In genomic region chr7:106367664-106368063, GRCh38 we compare ENCODE assay signal across 2 cellular contexts.
TF ChIP-seq lines count a peak whose summit lies in the region.

No MANE protein-coding gene starts in this region.

TF ChIP-seq in GM23338, 12 proteins besides CTCF, POLR2A, EP300 and RAD21:
- TF ChIP-seq REST (IDR thresholded peaks at IDR 0.05; ENCODE audit: unreplicated experiment) (no peak), CREB1 (CRISPR knock-in tag; IDR thresholded peaks at IDR 0.05; ENCODE audit: low read depth) (no peak), STAT1 (IDR thresholded peaks at IDR 0.05; ENCODE audit: unreplicated experiment) (no peak), JUNB (IDR thresholded peaks at IDR 0.05; ENCODE audit: unreplicated experiment) (no peak), EZH2phosphoT487 (IDR thresholded peaks at IDR 0.05; ENCODE audit: unreplicated experiment) (no peak), NANOG (IDR thresholded peaks at IDR 0.05; ENCODE audit: borderline replicate concordance) (no peak), ZNF114 (CRISPR knock-in tag; IDR thresholded peaks at IDR 0.05) (no peak), EZH2 (IDR thresholded peaks at IDR 0.05; ENCODE audit: low read depth, unreplicated experiment) (no peak), POLR2AphosphoS5 (IDR thresholded peaks at IDR 0.05; ENCODE audit: low read depth) (no peak), ZNF331 (CRISPR knock-in tag; IDR thresholded peaks at IDR 0.05; ENCODE audit: low read depth) (no peak)
- TF ChIP-seq, protein P1, sequence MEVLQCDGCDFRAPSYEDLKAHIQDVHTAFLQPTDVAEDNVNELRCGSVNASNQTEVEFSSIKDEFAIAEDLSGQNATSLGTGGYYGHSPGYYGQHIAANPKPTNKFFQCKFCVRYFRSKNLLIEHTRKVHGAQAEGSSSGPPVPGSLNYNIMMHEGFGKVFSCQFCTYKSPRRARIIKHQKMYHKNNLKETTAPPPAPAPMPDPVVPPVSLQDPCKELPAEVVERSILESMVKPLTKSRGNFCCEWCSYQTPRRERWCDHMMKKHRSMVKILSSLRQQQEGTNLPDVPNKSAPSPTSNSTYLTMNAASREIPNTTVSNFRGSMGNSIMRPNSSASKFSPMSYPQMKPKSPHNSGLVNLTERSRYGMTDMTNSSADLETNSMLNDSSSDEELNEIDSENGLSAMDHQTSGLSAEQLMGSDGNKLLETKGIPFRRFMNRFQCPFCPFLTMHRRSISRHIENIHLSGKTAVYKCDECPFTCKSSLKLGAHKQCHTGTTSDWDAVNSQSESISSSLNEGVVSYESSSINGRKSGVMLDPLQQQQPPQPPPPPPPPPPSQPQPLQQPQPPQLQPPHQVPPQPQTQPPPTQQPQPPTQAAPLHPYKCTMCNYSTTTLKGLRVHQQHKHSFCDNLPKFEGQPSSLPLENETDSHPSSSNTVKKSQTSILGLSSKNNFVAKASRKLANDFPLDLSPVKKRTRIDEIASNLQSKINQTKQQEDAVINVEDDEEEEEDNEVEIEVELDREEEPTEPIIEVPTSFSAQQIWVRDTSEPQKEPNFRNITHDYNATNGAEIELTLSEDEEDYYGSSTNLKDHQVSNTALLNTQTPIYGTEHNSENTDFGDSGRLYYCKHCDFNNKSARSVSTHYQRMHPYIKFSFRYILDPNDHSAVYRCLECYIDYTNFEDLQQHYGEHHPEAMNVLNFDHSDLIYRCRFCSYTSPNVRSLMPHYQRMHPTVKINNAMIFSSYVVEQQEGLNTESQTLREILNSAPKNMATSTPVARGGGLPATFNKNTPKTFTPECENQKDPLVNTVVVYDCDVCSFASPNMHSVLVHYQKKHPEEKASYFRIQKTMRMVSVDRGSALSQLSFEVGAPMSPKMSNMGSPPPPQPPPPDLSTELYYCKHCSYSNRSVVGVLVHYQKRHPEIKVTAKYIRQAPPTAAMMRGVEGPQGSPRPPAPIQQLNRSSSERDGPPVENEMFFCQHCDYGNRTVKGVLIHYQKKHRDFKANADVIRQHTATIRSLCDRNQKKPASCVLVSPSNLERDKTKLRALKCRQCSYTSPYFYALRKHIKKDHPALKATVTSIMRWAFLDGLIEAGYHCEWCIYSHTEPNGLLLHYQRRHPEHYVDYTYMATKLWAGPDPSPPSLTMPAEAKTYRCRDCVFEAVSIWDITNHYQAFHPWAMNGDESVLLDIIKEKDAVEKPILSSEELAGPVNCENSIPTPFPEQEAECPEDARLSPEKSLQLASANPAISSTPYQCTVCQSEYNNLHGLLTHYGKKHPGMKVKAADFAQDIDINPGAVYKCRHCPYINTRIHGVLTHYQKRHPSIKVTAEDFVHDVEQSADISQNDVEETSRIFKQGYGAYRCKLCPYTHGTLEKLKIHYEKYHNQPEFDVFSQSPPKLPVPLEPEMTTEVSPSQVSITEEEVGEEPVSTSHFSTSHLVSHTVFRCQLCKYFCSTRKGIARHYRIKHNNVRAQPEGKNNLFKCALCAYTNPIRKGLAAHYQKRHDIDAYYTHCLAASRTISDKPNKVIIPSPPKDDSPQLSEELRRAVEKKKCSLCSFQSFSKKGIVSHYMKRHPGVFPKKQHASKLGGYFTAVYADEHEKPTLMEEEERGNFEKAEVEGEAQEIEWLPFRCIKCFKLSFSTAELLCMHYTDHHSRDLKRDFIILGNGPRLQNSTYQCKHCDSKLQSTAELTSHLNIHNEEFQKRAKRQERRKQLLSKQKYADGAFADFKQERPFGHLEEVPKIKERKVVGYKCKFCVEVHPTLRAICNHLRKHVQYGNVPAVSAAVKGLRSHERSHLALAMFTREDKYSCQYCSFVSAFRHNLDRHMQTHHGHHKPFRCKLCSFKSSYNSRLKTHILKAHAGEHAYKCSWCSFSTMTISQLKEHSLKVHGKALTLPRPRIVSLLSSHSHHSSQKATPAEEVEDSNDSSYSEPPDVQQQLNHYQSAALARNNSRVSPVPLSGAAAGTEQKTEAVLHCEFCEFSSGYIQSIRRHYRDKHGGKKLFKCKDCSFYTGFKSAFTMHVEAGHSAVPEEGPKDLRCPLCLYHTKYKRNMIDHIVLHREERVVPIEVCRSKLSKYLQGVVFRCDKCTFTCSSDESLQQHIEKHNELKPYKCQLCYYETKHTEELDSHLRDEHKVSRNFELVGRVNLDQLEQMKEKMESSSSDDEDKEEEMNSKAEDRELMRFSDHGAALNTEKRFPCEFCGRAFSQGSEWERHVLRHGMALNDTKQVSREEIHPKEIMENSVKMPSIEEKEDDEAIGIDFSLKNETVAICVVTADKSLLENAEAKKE (CRISPR knock-in tag; IDR thresholded peaks at IDR 0.05): no peak
- TF ChIP-seq, protein P2, sequence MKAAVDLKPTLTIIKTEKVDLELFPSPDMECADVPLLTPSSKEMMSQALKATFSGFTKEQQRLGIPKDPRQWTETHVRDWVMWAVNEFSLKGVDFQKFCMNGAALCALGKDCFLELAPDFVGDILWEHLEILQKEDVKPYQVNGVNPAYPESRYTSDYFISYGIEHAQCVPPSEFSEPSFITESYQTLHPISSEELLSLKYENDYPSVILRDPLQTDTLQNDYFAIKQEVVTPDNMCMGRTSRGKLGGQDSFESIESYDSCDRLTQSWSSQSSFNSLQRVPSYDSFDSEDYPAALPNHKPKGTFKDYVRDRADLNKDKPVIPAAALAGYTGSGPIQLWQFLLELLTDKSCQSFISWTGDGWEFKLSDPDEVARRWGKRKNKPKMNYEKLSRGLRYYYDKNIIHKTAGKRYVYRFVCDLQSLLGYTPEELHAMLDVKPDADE (IDR thresholded peaks at IDR 0.05): no peak
TF ChIP-seq in GM23338: peak in this region for 0.

TF ChIP-seq in endothelial cell of umbilical vein, 7 proteins besides CTCF, POLR2A, EP300 and RAD21:
- TF ChIP-seq FOS (IDR thresholded peaks at IDR 0.05; ENCODE audit: borderline replicate concordance, insufficient read depth, low read length): no peak
- no peak for TF ChIP-seq GATA2 (IDR thresholded peaks at IDR 0.05; ENCODE audit: insufficient read depth, insufficient read length, low read depth, low read length)
- TF ChIP-seq POLR2AphosphoS5 (IDR thresholded peaks at IDR 0.05; ENCODE audit: insufficient read depth, low read depth, low read length): no peak
- TF ChIP-seq JUN (IDR thresholded peaks at IDR 0.05; ENCODE audit: borderline replicate concordance, insufficient read depth, insufficient read length, low read depth): no peak
- TF ChIP-seq MYC (IDR thresholded peaks at IDR 0.05; ENCODE audit: low read depth, low read length): no peak
- TF ChIP-seq EZH2 (IDR thresholded peaks at IDR 0.05; ENCODE audit: borderline replicate concordance, low read depth, low read length, severe bottlenecking): no peak
- TF ChIP-seq, protein P3, sequence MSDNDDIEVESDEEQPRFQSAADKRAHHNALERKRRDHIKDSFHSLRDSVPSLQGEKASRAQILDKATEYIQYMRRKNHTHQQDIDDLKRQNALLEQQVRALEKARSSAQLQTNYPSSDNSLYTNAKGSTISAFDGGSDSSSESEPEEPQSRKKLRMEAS (IDR thresholded peaks at IDR 0.05; ENCODE audit: insufficient read depth, insufficient read length): no peak
